8 cellular contexts compared by ENCODE assay signal in genomic region chr16:78705694-78706093, GRCh38.
DNase-seq lines count a peak whose midpoint lies in the region; ATAC-seq, FAIRE-seq and TF ChIP-seq lines count a peak whose summit lies in the region.

No MANE protein-coding gene starts in this region.

- TF ChIP-seq CTCF in A549 (IDR thresholded peaks at IDR 0.05), result no peak; the same call in 2 of the 3 replicates
- peak; percentile 46 for TF ChIP-seq CTCF in GM10248 (IDR thresholded peaks at IDR 0.05; ENCODE audit: control extremely low read depth, extremely low read depth, low read depth, missing control alignments)
- peak; percentile 42; the same call in 1 of the 2 replicates for TF ChIP-seq CTCF in Panc1 (IDR thresholded peaks at IDR 0.05)
- peak; percentile 89 for TF ChIP-seq CTCF in glutamatergic neuron (IDR thresholded peaks at IDR 0.05; ENCODE audit: partially characterized antibody, unreplicated experiment)

- no peak for TF ChIP-seq POLR2A in A549 (IDR thresholded peaks at IDR 0.05; ENCODE audit: low read length)

- H3K4me3 ChIP-seq in A549, result no peak overlapping the region
- H3K4me3 ChIP-seq in Panc1 (ENCODE audit: low read depth in 2 of 2, low read length in 2 of 2), result no peak overlapping the region

- no peak overlapping the region for H3K4me3 Mint-ChIP-seq in glutamatergic neuron (ENCODE audit: unreplicated experiment)

- H3K27ac ChIP-seq in A549 (no peak overlapping the region), Panc1 (ENCODE audit: low read length) (no peak overlapping the region)

- WGBS in A549 (ENCODE audit: missing lambda C conversion rate), result 1% methylated on average over 2 of the region's 2 CpGs

- in situ Hi-C loops in Panc1 (cut with HindIII; ENCODE audit: low pct_unique_long_range_greater_than_20kb, low sequenced_read_pairs), result no loop called here

- POLR2A ChIA-PET in A549 (lab: Yijun Ruan, JAX), result no interaction called here
- POLR2A ChIA-PET in GM10248 (lab: Yijun Ruan, JAX), result no interaction called here
- POLR2A ChIA-PET in Panc1 (lab: Charles Lee), result no interaction called here

- no peaks in the 10 kb centered on the region for H3K4me1 Mint-ChIP-seq in glutamatergic neuron (ENCODE audit: low read depth, unreplicated experiment)

- BruUV-seq in Panc1 (replicated peaks; lab: Mats Ljungman, UMichigan), result no TSS peak

- H3K9me3 Mint-ChIP-seq in glutamatergic neuron (ENCODE audit: unreplicated experiment), result no peaks in the 10 kb centered on the region

- H3K27ac Mint-ChIP-seq in glutamatergic neuron (ENCODE audit: unreplicated experiment), result no peak overlapping the region

- H3K27me3 Mint-ChIP-seq in glutamatergic neuron (ENCODE audit: unreplicated experiment), result peaks cover 2% of the 10 kb centered on the region

- H3K36me3 ChIP-seq in Panc1 (ENCODE audit: control insufficient read depth, insufficient read depth, low read length), result no peaks in the 10 kb centered on the region

- FAIRE-seq in A549 (lab: Jason Lieb, UNC), result no peak

- H3K36me3 Mint-ChIP-seq in glutamatergic neuron (ENCODE audit: unreplicated experiment), result no peaks in the 10 kb centered on the region

- ATAC-seq in A549 (peak; percentile 43 to 76; a peak in 4 of 6 replicates), Panc1 (no peak), GM18498 (IDR thresholded peaks at IDR 0.05; ENCODE audit: unreplicated experiment) (no peak), HG02678 (IDR thresholded peaks at IDR 0.05; ENCODE audit: unreplicated experiment) (no peak)

- DNase-seq in A549 (ENCODE audit: low read depth in 1 of 2, low spot score in 1 of 2) (peak; percentile 11 to 74), GM10248 (ENCODE audit: extremely low spot score) (peak; percentile 24), Panc1 (ENCODE audit: low read depth, low spot score) (peak; percentile 2), glutamatergic neuron (no peak), NCI-H1105 treated with DMSO at 0.1 percent for 48 hours (lab: John Stamatoyannopoulos, UW) (no peak), HuH-7.5 (ENCODE audit: low spot score) (no peak)

- H3K4me1 ChIP-seq in A549, result no peaks in the 10 kb centered on the region
- H3K4me1 ChIP-seq in Panc1 (ENCODE audit: control insufficient read depth, insufficient read depth, low read length), result no peaks in the 10 kb centered on the region

- intact Hi-C loops in Panc1 (cut with micrococcal nuclease; ENCODE audit: unreplicated experiment), result loop anchor here (5.0 kb wide), 1 partner anchor 897 kb away; the partner anchor contains the start of gene MAF

- CTCF ChIA-PET in A549 (lab: Yijun Ruan, JAX) (no interaction called here), GM10248 (lab: Yijun Ruan, JAX) (interaction anchor here (0.7 to 3.2 kb wide), 10 partner anchors 10 to 1821 kb away, joined by 3 to 31 read pairs (median 4); no protein-coding TSS in a partner anchor), Panc1 (lab: Charles Lee) (interaction anchor here (1.6 kb wide), 1 partner anchor 895 kb away, joined by 3 read pairs; the partner anchor contains the start of gene MAF)

- H3K27me3 ChIP-seq in Panc1 (ENCODE audit: control insufficient read depth, insufficient read depth, low read length), result no peaks in the 10 kb centered on the region

- H3K4me2 ChIP-seq in A549, result no peak overlapping the region

- TF ChIP-seq EP300 in A549 (IDR thresholded peaks at IDR 0.05), result no peak

- peak; percentile 42 to 58; a peak in 4 of 5 replicates for TF ChIP-seq RAD21 in A549 (conservative IDR thresholded peaks at IDR 0.05 in 1 of 2, IDR thresholded peaks at IDR 0.05 in 1 of 2)

- H3K9me3 ChIP-seq in A549 (0 out of 3 replicates have a peak, but pooled peaks cover 6% of the 10 kb centered on the region), Panc1 (ENCODE audit: control insufficient read depth, insufficient read depth, low read depth, low read length) (no peaks in the 10 kb centered on the region)

TF ChIP-seq in A549, 52 proteins besides CTCF, POLR2A, EP300 and RAD21:
- peak; percentile 37; the same call in 1 of the 3 replicates for TF ChIP-seq SMC3 (IDR thresholded peaks at IDR 0.05)
- no peak for TF ChIP-seq KDM5A (IDR thresholded peaks at IDR 0.05)

Comparison
In these comparisons a context has a peak if more than half of its experiments do, and no peak if none do; other contexts are left out.
1. ATAC-seq: peak in A549 (2 of 2); none in Panc1 (single experiment), GM18498 (single experiment) and HG02678 (single experiment).
2. DNase-seq: peak in A549 (2 of 2), GM10248 (single experiment) and Panc1 (single experiment); none in glutamatergic neuron (single experiment), NCI-H1105 treated with DMSO at 0.1 percent for 48 hours (single experiment) and HuH-7.5 (single experiment).